12 cellular contexts compared by ENCODE assay signal in genomic region chr14:22517117-22517720, GRCh38.
DNase-seq lines count a peak whose midpoint lies in the region; ATAC-seq, FAIRE-seq and TF ChIP-seq lines count a peak whose summit lies in the region.
"Had no signal": no experiment of that assay in that cellular context is flagged by ENCODE, and none has a peak within 500 bp of the region (broad histone marks: within the 10 kb centered on the region; RNA-seq: fewer than 3 reads in every experiment).

No MANE protein-coding gene starts in this region.

- H3K27ac Mint-ChIP-seq in activated CD8-positive, alpha-beta memory T cell treated with anti-CD3 and anti-CD28 coated beads, Interleukin-2, amount 10 ng/mL, durations not matched to agents 7 days and 5 days, result peak overlapping the region; percentile 96
- H3K27ac Mint-ChIP-seq in activated naive CD8-positive, alpha-beta T cell treated with anti-CD3 and anti-CD28 coated beads, Interleukin-2, amount 50 U/mL, for 24 hours, result peak overlapping the region; percentile 99

- DNase-seq in activated CD8-positive, alpha-beta memory T cell treated with anti-CD3 and anti-CD28 coated beads, Interleukin-2, amount 10 ng/mL, durations not matched to agents 7 days and 5 days, result no peak
- DNase-seq in activated CD8-positive, alpha-beta memory T cell treated with anti-CD3 and anti-CD28 coated beads, Interleukin-2, amount 50 U/mL, for 48 hours, result no peak
- DNase-seq in Karpas-422 (no peak), small intestine (no peak), smooth muscle cell (lab: John Stamatoyannopoulos, UW; ENCODE audit: unreplicated experiment) (no peak)
- no peak for DNase-seq in activated naive CD8-positive, alpha-beta T cell treated with anti-CD3 and anti-CD28 coated beads, Interleukin-2, amount 50 U/mL, for 24 hours
- DNase-seq: DMS153, NCI-H1105 treated with DMSO at 0.1 percent for 48 hours, T-helper 9 cell had no signal

- ATAC-seq in activated CD8-positive, alpha-beta memory T cell treated with anti-CD3 and anti-CD28 coated beads, Interleukin-2, amount 10 ng/mL, durations not matched to agents 7 days and 5 days, result no peak
- no peak for ATAC-seq in activated naive CD8-positive, alpha-beta T cell treated with anti-CD3 and anti-CD28 coated beads, Interleukin-2, amount 50 U/mL, for 24 hours
- no peak for ATAC-seq in HG03175 (IDR thresholded peaks at IDR 0.05; ENCODE audit: unreplicated experiment)
- ATAC-seq in HG02885 (IDR thresholded peaks at IDR 0.05; ENCODE audit: poor library complexity, unreplicated experiment), result no peak
- ATAC-seq: Panc1 had no signal

- H3K27me3 ChIP-seq in Karpas-422 (ENCODE audit: low read length) (0 out of 2 replicates have a peak, but pooled peaks cover 5% of the 10 kb centered on the region), small intestine (ENCODE audit: control insufficient read depth in 2 of 2, insufficient read depth in 2 of 2, low read length in 2 of 2) (no peaks in the 10 kb centered on the region), smooth muscle cell (ENCODE audit: low read depth) (no peaks in the 10 kb centered on the region)

- H3K36me3 Mint-ChIP-seq in activated CD8-positive, alpha-beta memory T cell treated with anti-CD3 and anti-CD28 coated beads, Interleukin-2, amount 10 ng/mL, durations not matched to agents 7 days and 5 days, result peaks cover 93% of the 10 kb centered on the region
- H3K36me3 Mint-ChIP-seq in activated naive CD8-positive, alpha-beta T cell treated with anti-CD3 and anti-CD28 coated beads, Interleukin-2, amount 50 U/mL, for 24 hours (ENCODE audit: low read depth), result peaks cover 89% of the 10 kb centered on the region

- no peaks in the 10 kb centered on the region for H3K9me2 ChIP-seq in Karpas-422 (replicated peaks; ENCODE audit: insufficient read depth, low read length)

- FAIRE-seq in small intestine (lab: Jason Lieb, UNC), result no peak

- no peaks in the 10 kb centered on the region for H3K9me3 Mint-ChIP-seq in activated CD8-positive, alpha-beta memory T cell treated with anti-CD3 and anti-CD28 coated beads, Interleukin-2, amount 10 ng/mL, durations not matched to agents 7 days and 5 days (ENCODE audit: low read depth)
- H3K9me3 Mint-ChIP-seq in activated naive CD8-positive, alpha-beta T cell treated with anti-CD3 and anti-CD28 coated beads, Interleukin-2, amount 50 U/mL, for 24 hours, result no peaks in the 10 kb centered on the region

- CTCF ChIA-PET in activated CD8-positive, alpha-beta memory T cell treated with anti-CD3 and anti-CD28 coated beads, Interleukin-2, amount 10 ng/mL, durations not matched to agents 7 days and 5 days (lab: Charles Lee), result interaction anchor here (1.0 to 4.1 kb wide), 12 partner anchors 9 to 520 kb away, joined by 3 to 15 read pairs (median 3); no protein-coding TSS in a partner anchor

- H3K4me3 Mint-ChIP-seq in activated CD8-positive, alpha-beta memory T cell treated with anti-CD3 and anti-CD28 coated beads, Interleukin-2, amount 10 ng/mL, durations not matched to agents 7 days and 5 days, result peak overlapping the region; percentile 80
- H3K4me3 Mint-ChIP-seq in activated naive CD8-positive, alpha-beta T cell treated with anti-CD3 and anti-CD28 coated beads, Interleukin-2, amount 50 U/mL, for 24 hours, result peak overlapping the region; percentile 86

- H3K9ac ChIP-seq in Karpas-422 (ENCODE audit: low read length) (no peak overlapping the region), smooth muscle cell (ENCODE audit: low read depth) (no peak overlapping the region)

- H2AFZ ChIP-seq in Karpas-422 (ENCODE audit: low read length) (no peak overlapping the region), smooth muscle cell (ENCODE audit: low read depth) (no peak overlapping the region)

- peaks cover 85% of the 10 kb centered on the region for H3K4me1 Mint-ChIP-seq in activated CD8-positive, alpha-beta memory T cell treated with anti-CD3 and anti-CD28 coated beads, Interleukin-2, amount 10 ng/mL, durations not matched to agents 7 days and 5 days
- H3K4me1 Mint-ChIP-seq in activated naive CD8-positive, alpha-beta T cell treated with anti-CD3 and anti-CD28 coated beads, Interleukin-2, amount 50 U/mL, for 24 hours, result peaks cover 91% of the 10 kb centered on the region

- H3K4me2 ChIP-seq in Karpas-422 (ENCODE audit: low read depth, low read length, poor library complexity, severe bottlenecking) (peak overlapping the region; percentile 7), smooth muscle cell (no peak overlapping the region)

- H3K79me2 ChIP-seq in Karpas-422 (ENCODE audit: low read length) (no peaks in the 10 kb centered on the region), smooth muscle cell (ENCODE audit: low read depth) (no peaks in the 10 kb centered on the region)

- H3K4me1 ChIP-seq in Karpas-422 (ENCODE audit: low read length) (peaks cover 43% of the 10 kb centered on the region), small intestine (ENCODE audit: control insufficient read depth in 2 of 2, insufficient read depth in 1 of 2, low read depth in 1 of 2, low read length in 1 of 2) (no peaks in the 10 kb centered on the region), smooth muscle cell (ENCODE audit: low read depth) (peaks cover 6% of the 10 kb centered on the region)

- H3K27ac ChIP-seq in Karpas-422 (ENCODE audit: low read length) (no peak overlapping the region), small intestine (ENCODE audit: low read depth in 1 of 2, low read length in 1 of 2) (peak overlapping the region; percentile 14 to 24), smooth muscle cell (ENCODE audit: low read depth) (no peak overlapping the region)

- H3F3A ChIP-seq in smooth muscle cell (ENCODE audit: low read depth), result no peaks in the 10 kb centered on the region

- H3K27me3 Mint-ChIP-seq in activated CD8-positive, alpha-beta memory T cell treated with anti-CD3 and anti-CD28 coated beads, Interleukin-2, amount 10 ng/mL, durations not matched to agents 7 days and 5 days, result no peaks in the 10 kb centered on the region
- H3K27me3 Mint-ChIP-seq in activated naive CD8-positive, alpha-beta T cell treated with anti-CD3 and anti-CD28 coated beads, Interleukin-2, amount 50 U/mL, for 24 hours, result no peaks in the 10 kb centered on the region

- 55 to 62% (median 60%) methylated on average over 7 of the region's 7 CpGs for WGBS in small intestine, 3 donors
- WGBS in smooth muscle cell (ENCODE audit: low lambda C conversion rate), result 85% methylated on average over 7 of the region's 7 CpGs

- no peak for TF ChIP-seq CTCF in smooth muscle cell (IDR thresholded peaks at IDR 0.05; ENCODE audit: borderline replicate concordance, insufficient read depth, poor library complexity, severe bottlenecking)

- H3K36me3 ChIP-seq in Karpas-422 (ENCODE audit: insufficient read depth, low read length) (no peaks in the 10 kb centered on the region), small intestine (ENCODE audit: control insufficient read depth in 2 of 2, insufficient read depth in 2 of 2, low read length in 2 of 2) (no peaks in the 10 kb centered on the region), smooth muscle cell (ENCODE audit: low read depth) (no peaks in the 10 kb centered on the region)

- H4K20me1 ChIP-seq in Karpas-422 (ENCODE audit: insufficient read depth, low read depth, low read length) (no peaks in the 10 kb centered on the region), smooth muscle cell (ENCODE audit: low read depth) (no peaks in the 10 kb centered on the region)

- H3K4me3 ChIP-seq in Karpas-422 (ENCODE audit: low read length) (no peak overlapping the region), small intestine (ENCODE audit: low read depth in 1 of 2, low read length in 2 of 2) (peak overlapping the region in 1 of 2 donors; percentile 13), smooth muscle cell (no peak overlapping the region)

- no peaks in the 10 kb centered on the region for H3K9me3 ChIP-seq in Karpas-422 (ENCODE audit: low read length)
- no peaks in the 10 kb centered on the region for H3K9me3 ChIP-seq in small intestine (ENCODE audit: control insufficient read depth, low read depth)
- no peaks in the 10 kb centered on the region for H3K9me3 ChIP-seq in smooth muscle cell (replicated peaks; ENCODE audit: low read depth)

Comparison
In these comparisons a context has a peak if more than half of its experiments do, and no peak if none do; other contexts are left out.
1. H3K27ac ChIP-seq: peak in small intestine (2 of 2); none in Karpas-422 (single experiment) and smooth muscle cell (single experiment).